Comparison of ENCODE assay signal across 21 cellular contexts in the genomic region with DNA sequence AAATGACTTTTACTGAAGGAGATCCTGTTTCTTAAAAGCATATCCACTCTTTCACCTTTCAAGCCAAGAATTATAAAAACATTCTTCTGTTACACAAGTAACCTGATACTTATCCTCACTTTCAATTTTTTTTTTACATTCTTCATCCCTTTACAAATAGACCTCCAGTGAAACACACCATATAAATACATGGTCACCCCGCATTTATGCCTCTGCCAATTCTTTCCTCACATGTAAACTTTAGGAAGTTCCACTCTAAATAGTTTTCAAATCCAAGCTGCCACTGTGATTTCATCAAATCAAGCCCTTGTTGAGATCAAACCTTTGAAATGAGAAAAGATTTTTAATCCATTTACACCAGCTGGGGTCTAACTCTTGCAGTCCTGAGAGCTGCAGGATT. TPM values are rescaled to one million over a fixed set of nuclear protein-coding genes. Genes with fewer than 3 reads are reported as not detected.
A peak's percentile ranks its signal among the peaks of the same experiment; 100 is the strongest.
DNase-seq lines count a peak whose midpoint lies in the region; ATAC-seq and TF ChIP-seq lines count a peak whose summit lies in the region.
"Had no signal": no experiment of that assay in that cellular context is flagged by ENCODE, and none has a peak within 500 bp of the region (broad histone marks: within the 10 kb centered on the region; RNA-seq: fewer than 3 reads in every experiment).

No MANE protein-coding gene starts in this region.

- H3K79me1 ChIP-seq in IMR-90 (ENCODE audit: low read depth in 1 of 2, low read length in 2 of 2), result no peaks in the 10 kb centered on the region

- H2BK15ac ChIP-seq in IMR-90 (ENCODE audit: low read depth, low read length), result no peak overlapping the region

- no peak overlapping the region for H3K9ac ChIP-seq in IMR-90 (ENCODE audit: low read depth, low read length)
- H3K9ac ChIP-seq: BLaER1 treated with 17β-estradiol and CSF1 and Interleukin-3, amounts not matched to agents 10 nM and 100 nM had no signal

- H3K4me1 Mint-ChIP-seq in chondrocyte (ENCODE audit: low read depth) (peaks cover 44% of the 10 kb centered on the region), nephron progenitor cell (peaks cover 54% of the 10 kb centered on the region)
- no peaks in the 10 kb centered on the region for H3K4me1 Mint-ChIP-seq in activated T-helper 17 cell treated with anti-CD3 and anti-CD28 coated beads, Interleukin-2, amount 50 U/mL, for 72 hours
- H3K4me1 Mint-ChIP-seq: B cell had no signal

- H3K27me3 ChIP-seq in IMR-90 (ENCODE audit: control insufficient read depth, insufficient read depth, low read length) (peaks cover 6% of the 10 kb centered on the region), dorsolateral prefrontal cortex (peaks cover 0 to 41% (median 5%) of the 10 kb centered on the region in 45 donors)
- H3K27me3 ChIP-seq: BLaER1 treated with 17β-estradiol and CSF1 and Interleukin-3, amounts not matched to agents 10 nM and 100 nM had no signal

- DNase-seq in IMR-90 (peak; percentile 62), chondrocyte (ENCODE audit: low spot score) (no peak), fibroblast of the aortic adventitia (ENCODE audit: low read depth) (peak; percentile 23), nephron progenitor cell (no peak), dorsolateral prefrontal cortex (no peak)
- DNase-seq in stimulated activated CD4-positive, alpha-beta T cell treated with anti-CD3 and anti-CD28 coated beads, Interleukin-2, amount 100 ng/mL, for 48 hours, result no peak
- DNase-seq: 8988T; Calu3; CD8-positive, alpha-beta T cell; DMS79 treated with DMSO at 0.1 percent for 48 hours; EL; HCEC 1CT had no signal

- POLR2A ChIA-PET in IMR-90 (lab: Charles Lee; ENCODE audit: unreplicated experiment), result no interaction called here

- ATAC-seq in IMR-90 (ENCODE audit: low read depth), result peak; percentile 47
- ATAC-seq in activated T-helper 17 cell treated with anti-CD3 and anti-CD28 coated beads, Interleukin-2, amount 50 U/mL, for 72 hours (replicated peaks), result no peak
- ATAC-seq in GM18867 (IDR thresholded peaks at IDR 0.05; ENCODE audit: unreplicated experiment), result no peak
- ATAC-seq: CD8-positive, alpha-beta T cell; GM12878; GM23338 had no signal

- no peaks in the 10 kb centered on the region for H3K27me3 Mint-ChIP-seq in chondrocyte (ENCODE audit: low read depth)
- peaks cover 11% of the 10 kb centered on the region for H3K27me3 Mint-ChIP-seq in nephron progenitor cell (ENCODE audit: low read depth, poor library complexity)
- peaks cover 57% of the 10 kb centered on the region for H3K27me3 Mint-ChIP-seq in activated T-helper 17 cell treated with anti-CD3 and anti-CD28 coated beads, Interleukin-2, amount 50 U/mL, for 72 hours

- dilution Hi-C loops in IMR-90 (cut with HindIII; ENCODE audit: low sequenced_read_pairs, unreplicated experiment), result no loop called here

- no peak overlapping the region for H2AK9ac ChIP-seq in IMR-90 (replicated peaks; ENCODE audit: low read depth, low read length, poor library complexity)

- no peaks in the 10 kb centered on the region for H3K36me3 ChIP-seq in IMR-90 (ENCODE audit: control insufficient read depth, insufficient read depth, low read length)
- H3K36me3 ChIP-seq: BLaER1 treated with 17β-estradiol and CSF1 and Interleukin-3, amounts not matched to agents 10 nM and 100 nM had no signal

- no peak for TF ChIP-seq CTCF in IMR-90 (conservative IDR thresholded peaks at IDR 0.05; ENCODE audit: low read depth, low read length)
- no peak for TF ChIP-seq CTCF in chondrocyte (IDR thresholded peaks at IDR 0.05)
- no peak for TF ChIP-seq CTCF in fibroblast of the aortic adventitia (IDR thresholded peaks at IDR 0.05; ENCODE audit: insufficient read depth, low read length)
- TF ChIP-seq CTCF in nephron progenitor cell (IDR thresholded peaks at IDR 0.05), result no peak
- no peak for TF ChIP-seq CTCF in dorsolateral prefrontal cortex (IDR thresholded peaks at IDR 0.05 in 54 of 56, conservative IDR thresholded peaks at IDR 0.05 in 2 of 56; ENCODE audit: low read depth in 1 of 56, partially characterized antibody in 56 of 56)

- H3K56ac ChIP-seq in IMR-90 (ENCODE audit: extremely low read depth, insufficient read depth, low read length), result no peak overlapping the region

- in situ Hi-C loops in IMR-90 (cut with MboI; ENCODE audit: low sequenced_read_pairs), result no loop called here

- H3K9me1 ChIP-seq in IMR-90 (ENCODE audit: insufficient read depth, low read length), result no peaks in the 10 kb centered on the region

- TF ChIP-seq POLR2A in IMR-90 (IDR thresholded peaks at IDR 0.05; ENCODE audit: low read depth, low read length), result no peak

- no peak overlapping the region for H3K14ac ChIP-seq in IMR-90 (replicated peaks; ENCODE audit: low read depth, low read length)

- CTCF ChIA-PET in IMR-90 (lab: Yijun Ruan, JAX), result no interaction called here

- BruUV-seq in IMR-90 (replicated peaks; lab: Mats Ljungman, UMichigan), result no TSS peak

- no peak overlapping the region for H3K23ac ChIP-seq in IMR-90 (ENCODE audit: low read depth, low read length)

- no peak overlapping the region for H4K5ac ChIP-seq in IMR-90 (ENCODE audit: low read depth, low read length)

- peak overlapping the region; percentile 46 for H3K27ac Mint-ChIP-seq in chondrocyte (ENCODE audit: unreplicated experiment)
- no peak overlapping the region for H3K27ac Mint-ChIP-seq in nephron progenitor cell
- H3K27ac Mint-ChIP-seq in activated T-helper 17 cell treated with anti-CD3 and anti-CD28 coated beads, Interleukin-2, amount 50 U/mL, for 72 hours, result no peak overlapping the region
- H3K27ac Mint-ChIP-seq: B cell; CD8-positive, alpha-beta T cell; GM23338; IgD-negative memory B cell had no signal

- peak overlapping the region; percentile 51; the same call in 1 of the 2 replicates for H3K4me2 ChIP-seq in IMR-90 (ENCODE audit: low read depth, low read length)
- H3K4me2 ChIP-seq: BLaER1 treated with 17β-estradiol and CSF1 and Interleukin-3, amounts not matched to agents 10 nM and 100 nM; GM23338 had no signal

- H3K4me1 ChIP-seq in IMR-90 (ENCODE audit: control insufficient read depth, insufficient read depth, low read length), result peaks cover 11% of the 10 kb centered on the region; the same call in 1 of the 2 replicates

- no peak overlapping the region for H3K27ac ChIP-seq in IMR-90 (ENCODE audit: insufficient read depth, low read length)
- no peak overlapping the region for H3K27ac ChIP-seq in dorsolateral prefrontal cortex
- H3K27ac ChIP-seq: BLaER1 treated with 17β-estradiol and CSF1 and Interleukin-3, amounts not matched to agents 10 nM and 100 nM; HL-60 had no signal

- H2BK5ac ChIP-seq in IMR-90 (ENCODE audit: low read depth, low read length, poor library complexity, severe bottlenecking), result no peak overlapping the region

- H3K18ac ChIP-seq in IMR-90 (ENCODE audit: low read depth, low read length), result no peak overlapping the region; the same call in 1 of the 2 replicates

- no peak overlapping the region for H2AFZ ChIP-seq in IMR-90 (replicated peaks; ENCODE audit: low read length, poor library complexity)
- H2AFZ ChIP-seq: GM23338 had no signal

- no CpG with 5 or more reads among the region's 1 CpG for WGBS in IMR-90 (ENCODE audit: extremely low coverage in 2 of 2, insufficient read length in 1 of 2), 2 experiments

- no peak overlapping the region for H2AK5ac ChIP-seq in IMR-90 (ENCODE audit: low read depth, low read length)

- H2BK120ac ChIP-seq in IMR-90 (ENCODE audit: low read depth, low read length), result no peak overlapping the region

- H3K4me3 Mint-ChIP-seq in chondrocyte (ENCODE audit: unreplicated experiment) (no peak overlapping the region), nephron progenitor cell (peak overlapping the region; percentile 7)
- no peak overlapping the region for H3K4me3 Mint-ChIP-seq in activated T-helper 17 cell treated with anti-CD3 and anti-CD28 coated beads, Interleukin-2, amount 50 U/mL, for 72 hours
- H3K4me3 Mint-ChIP-seq: B cell; CD8-positive, alpha-beta T cell; GM23338; IgD-negative memory B cell had no signal

- H3K9me3 Mint-ChIP-seq in chondrocyte (ENCODE audit: low read depth) (peaks cover 18% of the 10 kb centered on the region), nephron progenitor cell (peaks cover 68% of the 10 kb centered on the region)
- H3K9me3 Mint-ChIP-seq in activated T-helper 17 cell treated with anti-CD3 and anti-CD28 coated beads, Interleukin-2, amount 50 U/mL, for 72 hours, result peaks cover 6% of the 10 kb centered on the region

- H4K20me1 ChIP-seq in IMR-90 (ENCODE audit: insufficient read depth, low read length), result no peaks in the 10 kb centered on the region
- H4K20me1 ChIP-seq: BLaER1 treated with 17β-estradiol and CSF1 and Interleukin-3, amounts not matched to agents 10 nM and 100 nM had no signal

- no peak overlapping the region for H4K8ac ChIP-seq in IMR-90 (ENCODE audit: low read depth in 2 of 2, low read length in 2 of 2)

- no peak for TF ChIP-seq RAD21 in IMR-90 (IDR thresholded peaks at IDR 0.05; ENCODE audit: low read length)

- H3K4ac ChIP-seq in IMR-90 (ENCODE audit: low read depth, low read length), result no peak overlapping the region

- H4K91ac ChIP-seq in IMR-90 (ENCODE audit: insufficient read depth, low read depth, low read length), result no peak overlapping the region

- intact Hi-C loops in IMR-90 (cut with micrococcal nuclease) (no loop called here), dorsolateral prefrontal cortex (cut with DNase I) (no loop called here)

- H3K4me3 ChIP-seq in IMR-90 (ENCODE audit: insufficient read depth, low read depth, low read length), result no peak overlapping the region
- H3K4me3 ChIP-seq in fibroblast of the aortic adventitia (ENCODE audit: low read depth, low read length), result no peak overlapping the region
- no peak overlapping the region for H3K4me3 ChIP-seq in dorsolateral prefrontal cortex
- H3K4me3 ChIP-seq: BLaER1 treated with 17β-estradiol and CSF1 and Interleukin-3, amounts not matched to agents 10 nM and 100 nM; GM12878; GM23338 had no signal

- H3K9me3 ChIP-seq in IMR-90 (ENCODE audit: control insufficient read depth, insufficient read depth, low read length), result peaks cover 4% of the 10 kb centered on the region

- no peak overlapping the region for H2BK20ac ChIP-seq in IMR-90 (ENCODE audit: low read depth, low read length)

- H3K36me3 Mint-ChIP-seq in chondrocyte (ENCODE audit: low read depth) (peaks cover 1% of the 10 kb centered on the region), nephron progenitor cell (ENCODE audit: low read depth) (peaks cover 47% of the 10 kb centered on the region)
- no peaks in the 10 kb centered on the region for H3K36me3 Mint-ChIP-seq in activated T-helper 17 cell treated with anti-CD3 and anti-CD28 coated beads, Interleukin-2, amount 50 U/mL, for 72 hours (ENCODE audit: low read depth)
- H3K36me3 Mint-ChIP-seq: CD8-positive, alpha-beta T cell; IgD-negative memory B cell had no signal

TF ChIP-seq in IMR-90, 13 proteins besides CTCF, POLR2A, EP300 and RAD21 (continues in another document):
- no peak for TF ChIP-seq MAFK (IDR thresholded peaks at IDR 0.05; ENCODE audit: low read depth, low read length)

RNA-seq across cellular contexts. Expression of gene GAS1, which starts 40.0 kb away (rescaled TPM):
- total RNA-seq in IMR-90 (2012; rRNA removed) (1.8 and 3.1 TPM in 2 replicates), chondrocyte (56.5 to 70.3 TPM (median 70.0 TPM) in 3 replicates), fibroblast of the aortic adventitia (ENCODE audit: low replicate concordance) (25.0 and 107 TPM in 2 replicates), dorsolateral prefrontal cortex (10 to 100 TPM in 6 of 120 experiments, 1 to 10 TPM in 114; 2.7 to 16.6 (median 5.4) TPM)
- 2.2 and 2.6 TPM in 2 replicates for polyA plus RNA-seq in IMR-90 (2012; rRNA removed)
- polyA plus RNA-seq in IMR-90 (2012; cell fraction: cytosol; rRNA removed), result 1.5 and 6.8 TPM in 2 replicates
- polyA plus RNA-seq in IMR-90 (2012; cell fraction: nucleus; rRNA removed; ENCODE audit: low replicate concordance), result 3.4 and 5.6 TPM in 2 replicates
- total RNA-seq in activated T-helper 17 cell treated with anti-CD3 and anti-CD28 coated beads, Interleukin-2, amount 50 U/mL, for 72 hours, result under 1 TPM in 1 of 2 donors, not detected in 1; 0.28 TPM
- total RNA-seq: G401, GM12878 had no signal
- polyA plus RNA-seq: GM12878 had no signal

Comparison
In these comparisons a context has a peak if more than half of its experiments do, and no peak if none do; other contexts are left out.
1. DNase-seq: peak in IMR-90 (single experiment) and fibroblast of the aortic adventitia (single experiment); none in chondrocyte (single experiment), nephron progenitor cell (single experiment), dorsolateral prefrontal cortex (0 of 10) and stimulated activated CD4-positive, alpha-beta T cell treated with anti-CD3 and anti-CD28 coated beads, Interleukin-2, amount 100 ng/mL, for 48 hours (0 of 2).